In genomic region chr14:29649170-29649569, GRCh38 we compare ENCODE assay signal across 1 cellular context.
TF ChIP-seq lines count a peak whose summit lies in the region.

No MANE protein-coding gene starts in this region.

TF ChIP-seq in SK-N-SH treated with all-trans-retinoic acid at 6 μM for 48 hours, 23 proteins besides CTCF, POLR2A, EP300 and RAD21 (continued from another document):
- TF ChIP-seq BACH2 (CRISPR knock-in tag; IDR thresholded peaks at IDR 0.05; ENCODE audit: borderline replicate concordance) (no peak), ARNTL (CRISPR knock-in tag; IDR thresholded peaks at IDR 0.05; ENCODE audit: borderline replicate concordance, low read depth) (no peak), TCF4 (CRISPR knock-in tag; IDR thresholded peaks at IDR 0.05; ENCODE audit: borderline replicate concordance) (no peak), PATZ1 (CRISPR knock-in tag; IDR thresholded peaks at IDR 0.05; ENCODE audit: borderline replicate concordance) (no peak)
